ENCODE assay signal across 31 cellular contexts in the genomic region with DNA sequence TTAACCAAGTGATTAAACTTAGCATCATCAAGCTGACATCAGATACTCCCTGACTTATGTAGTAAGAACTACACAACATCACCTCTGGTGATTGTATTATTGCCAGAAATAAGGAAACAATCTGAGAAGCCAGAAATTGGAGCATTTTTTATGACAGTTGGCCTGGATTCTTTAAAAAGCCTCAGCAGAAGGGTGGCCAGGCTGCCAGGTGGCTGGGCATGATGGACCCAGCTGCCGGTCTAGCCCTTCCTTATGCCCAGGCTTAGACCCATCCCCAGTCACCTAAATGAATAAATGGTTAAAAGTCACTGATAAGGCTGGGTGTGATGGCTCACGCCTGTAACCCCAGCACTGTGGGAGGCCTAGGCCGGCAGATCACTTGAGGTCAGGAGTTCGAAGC. TPM values are rescaled to one million over a fixed set of nuclear protein-coding genes. Genes with fewer than 3 reads are reported as not detected.
"Had no signal": no experiment of that assay in that cellular context is flagged by ENCODE, and none has a peak within 500 bp of the region (broad histone marks: within the 10 kb centered on the region; RNA-seq: fewer than 3 reads in every experiment).

No MANE protein-coding gene starts in this region.

- H3K4me1 ChIP-seq: gastrocnemius medialis, prostate gland, testis had no signal

- H3K4me3 Mint-ChIP-seq: memory B cell; naive thymus-derived CD4-positive, alpha-beta T cell; nephron; stimulated activated memory B cell treated with anti-CD40 and anti-IgM and Interleukin-4, amounts not matched to agents 10 μg/mL and 1 μg/mL and 100 μg/mL, for 72 hours; type B pancreatic cell had no signal

- ATAC-seq: esophagus mucosa; gastrocnemius medialis; left lobe of liver; naive thymus-derived CD4-positive, alpha-beta T cell; right cardiac atrium; stimulated activated memory B cell treated with anti-CD40 and anti-IgM and Interleukin-4, amounts not matched to agents 10 μg/mL and 1 μg/mL and 100 μg/mL, for 72 hours; stimulated activated naive CD8-positive, alpha-beta T cell treated with anti-CD3 and anti-CD28 coated beads, Interleukin-15, Interleukin-2, amounts not matched to agents 100 U/mL and 50 U/mL, for 24 hours had no signal

- H3K9me3 ChIP-seq: gastrocnemius medialis, prostate gland, sigmoid colon, spleen, testis, tibial artery had no signal

- H3K27me3 Mint-ChIP-seq: memory B cell; naive thymus-derived CD4-positive, alpha-beta T cell; stimulated activated memory B cell treated with anti-CD40 and anti-IgM and Interleukin-4, amounts not matched to agents 10 μg/mL and 1 μg/mL and 100 μg/mL, for 72 hours; type B pancreatic cell had no signal

- H3K36me3 Mint-ChIP-seq: type B pancreatic cell had no signal

- H3K27ac Mint-ChIP-seq: memory B cell; nephron; stimulated activated memory B cell treated with anti-CD40 and anti-IgM and Interleukin-4, amounts not matched to agents 10 μg/mL and 1 μg/mL and 100 μg/mL, for 72 hours; type B pancreatic cell had no signal

- DNase-seq: effector CD4-positive, alpha-beta T cell; foreskin fibroblast; gastrocnemius medialis; kidney; midbrain; naive thymus-derived CD4-positive, alpha-beta T cell; nucleus accumbens; right cardiac atrium; sigmoid colon; spleen; stimulated activated CD4-positive, alpha-beta T cell treated with anti-CD3 and anti-CD28 coated beads, Interleukin-4, amount 100 ng/mL, for 4 hours; stimulated activated naive CD8-positive, alpha-beta T cell treated with anti-CD3 and anti-CD28 coated beads, Interleukin-15, Interleukin-2, amounts not matched to agents 100 U/mL and 50 U/mL, for 24 hours; testis; tibial artery had no signal

- H3K4me3 ChIP-seq: dorsolateral prefrontal cortex, gastrocnemius medialis, lung, prostate gland, sigmoid colon, spleen, testis, tibial artery had no signal

- H3K4me1 Mint-ChIP-seq: nephron had no signal

- H3K27ac ChIP-seq: dorsolateral prefrontal cortex, epithelial cell of prostate, gastrocnemius medialis, prostate gland, sigmoid colon, spleen, testis, tibial artery had no signal

- H3K27me3 ChIP-seq: dorsolateral prefrontal cortex, gastrocnemius medialis, sigmoid colon, spleen, testis, tibial artery had no signal

- H3K9me3 Mint-ChIP-seq: memory B cell; naive thymus-derived CD4-positive, alpha-beta T cell; nephron; stimulated activated memory B cell treated with anti-CD40 and anti-IgM and Interleukin-4, amounts not matched to agents 10 μg/mL and 1 μg/mL and 100 μg/mL, for 72 hours; type B pancreatic cell had no signal

- H3K36me3 ChIP-seq: gastrocnemius medialis, prostate gland had no signal

RNA-seq across cellular contexts. Expression of gene OR1K1, which starts 12.8 kb away (rescaled TPM):
- total RNA-seq: dorsolateral prefrontal cortex; esophagus mucosa; gastrocnemius medialis; glomerular endothelial cell; kidney; left lobe of liver; liver; lung; mucosa of gallbladder; naive thymus-derived CD4-positive, alpha-beta T cell; osteocyte; prostate gland; renal cortical epithelial cell; right cardiac atrium; sigmoid colon; skeletal muscle tissue; spleen; testis; urinary bladder had no signal
- polyA plus RNA-seq: liver; lung; naive thymus-derived CD4-positive, alpha-beta T cell; right cardiac atrium; sigmoid colon; spleen; urinary bladder had no signal

RNA-seq across cellular contexts. Expression of gene OR5C1, which starts 24.0 kb away (rescaled TPM):
- total RNA-seq: dorsolateral prefrontal cortex; esophagus mucosa; gastrocnemius medialis; glomerular endothelial cell; kidney; left lobe of liver; liver; lung; mucosa of gallbladder; naive thymus-derived CD4-positive, alpha-beta T cell; osteocyte; prostate gland; renal cortical epithelial cell; right cardiac atrium; sigmoid colon; skeletal muscle tissue; spleen; testis; urinary bladder had no signal
- polyA plus RNA-seq: liver; lung; naive thymus-derived CD4-positive, alpha-beta T cell; right cardiac atrium; sigmoid colon; spleen; urinary bladder had no signal
